8 cellular contexts compared by ENCODE assay signal in genomic region chr4:25861422-25861926, GRCh38. TPM values are rescaled to one million over a fixed set of nuclear protein-coding genes. Genes with fewer than 3 reads are reported as not detected.
DNase-seq lines count a peak whose midpoint lies in the region; ATAC-seq and TF ChIP-seq lines count a peak whose summit lies in the region.

No MANE protein-coding gene starts in this region.

- H3K27me3 ChIP-seq in suprapubic skin (no peaks in the 10 kb centered on the region), aorta (ENCODE audit: control insufficient read depth in 1 of 2, insufficient read depth in 2 of 2, low read length in 1 of 2) (peaks cover 0 to 2% of the 10 kb centered on the region in 2 donors)

- no peaks in the 10 kb centered on the region for H3K9me3 Mint-ChIP-seq in activated CD8-positive, alpha-beta memory T cell treated with anti-CD3 and anti-CD28 coated beads, Interleukin-2, amount 10 ng/mL, durations not matched to agents 7 days and 5 days (ENCODE audit: low read depth)
- no peaks in the 10 kb centered on the region for H3K9me3 Mint-ChIP-seq in activated CD8-positive, alpha-beta T cell treated with anti-CD3 and anti-CD28 coated beads for 36 hours

- no peak for TF ChIP-seq POLR2A in suprapubic skin (IDR thresholded peaks at IDR 0.05)

- no peak for TF ChIP-seq CTCF in activated CD8-positive, alpha-beta T cell treated with anti-CD3 and anti-CD28 coated beads for 36 hours (IDR thresholded peaks at IDR 0.05)
- TF ChIP-seq CTCF in suprapubic skin (IDR thresholded peaks at IDR 0.05): no peak

- WGBS in suprapubic skin: 35% methylated on average over 4 of the region's 4 CpGs
- 42 to 55% methylated on average over 4 of the region's 4 CpGs for WGBS in aorta, 2 donors

- no peaks in the 10 kb centered on the region for H3K9me3 ChIP-seq in suprapubic skin
- H3K9me3 ChIP-seq in aorta (ENCODE audit: control insufficient read depth, low read length): no peaks in the 10 kb centered on the region

- TF ChIP-seq EP300 in suprapubic skin (IDR thresholded peaks at IDR 0.05): no peak

- H3K4me1 ChIP-seq in suprapubic skin (peaks cover 30% of the 10 kb centered on the region), aorta (ENCODE audit: control insufficient read depth in 1 of 2, insufficient read depth in 2 of 2, low read length in 2 of 2) (no peaks in the 10 kb centered on the region)

- peaks cover 46% of the 10 kb centered on the region for H3K4me1 Mint-ChIP-seq in activated CD8-positive, alpha-beta memory T cell treated with anti-CD3 and anti-CD28 coated beads, Interleukin-2, amount 10 ng/mL, durations not matched to agents 7 days and 5 days
- peaks cover 49% of the 10 kb centered on the region for H3K4me1 Mint-ChIP-seq in activated CD8-positive, alpha-beta T cell treated with anti-CD3 and anti-CD28 coated beads for 36 hours (ENCODE audit: low read depth)

- H3K4me3 ChIP-seq in iPS-11a (ENCODE audit: low read depth, low read length): peak overlapping the region; percentile 62
- H3K4me3 ChIP-seq in suprapubic skin: peak overlapping the region; percentile 87
- no peak overlapping the region for H3K4me3 ChIP-seq in aorta (ENCODE audit: low read length in 2 of 2)

- ATAC-seq in activated CD8-positive, alpha-beta memory T cell treated with anti-CD3 and anti-CD28 coated beads, Interleukin-2, amount 10 ng/mL, durations not matched to agents 7 days and 5 days: no peak
- no peak for ATAC-seq in activated CD8-positive, alpha-beta T cell treated with anti-CD3 and anti-CD28 coated beads for 36 hours
- ATAC-seq in GM21381 (IDR thresholded peaks at IDR 0.05; ENCODE audit: unreplicated experiment) (no peak), aorta (ENCODE audit: low FRiP score) (no peak)

- peak overlapping the region; percentile 100 for H3K27ac Mint-ChIP-seq in activated CD8-positive, alpha-beta memory T cell treated with anti-CD3 and anti-CD28 coated beads, Interleukin-2, amount 10 ng/mL, durations not matched to agents 7 days and 5 days
- peak overlapping the region; percentile 98 for H3K27ac Mint-ChIP-seq in activated CD8-positive, alpha-beta T cell treated with anti-CD3 and anti-CD28 coated beads for 36 hours

- H3K36me3 ChIP-seq in suprapubic skin (no peaks in the 10 kb centered on the region), aorta (ENCODE audit: control insufficient read depth in 1 of 2, insufficient read depth in 2 of 2, low read length in 1 of 2) (no peaks in the 10 kb centered on the region)

- POLR2A ChIA-PET in activated CD8-positive, alpha-beta T cell treated with anti-CD3 and anti-CD28 coated beads for 36 hours (lab: Charles Lee): interaction anchor here (0.6 to 1.6 kb wide), 3 partner anchors 12 to 151 kb away, joined by 3 to 7 read pairs (median 3); partner anchors contain the start of gene SMIM20

- DNase-seq in activated CD8-positive, alpha-beta memory T cell treated with anti-CD3 and anti-CD28 coated beads, Interleukin-2, amount 10 ng/mL, durations not matched to agents 7 days and 5 days: no peak
- no peak for DNase-seq in activated CD8-positive, alpha-beta memory T cell treated with anti-CD3 and anti-CD28 coated beads, Interleukin-2, amount 50 U/mL, for 48 hours
- DNase-seq in activated CD8-positive, alpha-beta T cell treated with anti-CD3 and anti-CD28 coated beads for 36 hours: no peak
- DNase-seq in suprapubic skin (ENCODE audit: low spot score in 2 of 2): no peak
- no peak for DNase-seq in stimulated activated CD4-positive, alpha-beta T cell treated with anti-CD3 and anti-CD28 coated beads, Interleukin-4, amount 100 ng/mL, for 24 hours
- DNase-seq in aorta: no peak

- CTCF ChIA-PET in activated CD8-positive, alpha-beta memory T cell treated with anti-CD3 and anti-CD28 coated beads, Interleukin-2, amount 10 ng/mL, durations not matched to agents 7 days and 5 days (lab: Charles Lee): interaction anchor here (1.1 to 1.6 kb wide), 3 partner anchors 19 to 126 kb away, joined by 4 read pairs; partner anchors contain the start of gene SMIM20
- CTCF ChIA-PET in activated CD8-positive, alpha-beta T cell treated with anti-CD3 and anti-CD28 coated beads for 36 hours (lab: Charles Lee): interaction anchor here (0.7 to 1.3 kb wide), 3 partner anchors 23 to 549 kb away, joined by 3 to 4 read pairs (median 3); partner anchors contain the start of gene ZCCHC4

- H3K4me3 Mint-ChIP-seq in activated CD8-positive, alpha-beta memory T cell treated with anti-CD3 and anti-CD28 coated beads, Interleukin-2, amount 10 ng/mL, durations not matched to agents 7 days and 5 days: peak overlapping the region; percentile 98
- peak overlapping the region; percentile 99 for H3K4me3 Mint-ChIP-seq in activated CD8-positive, alpha-beta T cell treated with anti-CD3 and anti-CD28 coated beads for 36 hours

- peaks cover 20% of the 10 kb centered on the region for H3K36me3 Mint-ChIP-seq in activated CD8-positive, alpha-beta memory T cell treated with anti-CD3 and anti-CD28 coated beads, Interleukin-2, amount 10 ng/mL, durations not matched to agents 7 days and 5 days
- peaks cover 18% of the 10 kb centered on the region for H3K36me3 Mint-ChIP-seq in activated CD8-positive, alpha-beta T cell treated with anti-CD3 and anti-CD28 coated beads for 36 hours (ENCODE audit: low read depth)

- intact Hi-C loops in activated CD8-positive, alpha-beta T cell treated with anti-CD3 and anti-CD28 coated beads for 36 hours (cut with micrococcal nuclease): loop anchor here (5.0 kb wide), 1 partner anchor 51 kb away; the partner anchor contains the start of gene SMIM20
- intact Hi-C loops in aorta (cut with DNase I): no loop called here

- H3K27ac ChIP-seq in suprapubic skin: no peak overlapping the region
- no peak overlapping the region for H3K27ac ChIP-seq in aorta (ENCODE audit: low read depth in 1 of 2, low read length in 2 of 2)

- no peaks in the 10 kb centered on the region for H3K27me3 Mint-ChIP-seq in activated CD8-positive, alpha-beta memory T cell treated with anti-CD3 and anti-CD28 coated beads, Interleukin-2, amount 10 ng/mL, durations not matched to agents 7 days and 5 days
- H3K27me3 Mint-ChIP-seq in activated CD8-positive, alpha-beta T cell treated with anti-CD3 and anti-CD28 coated beads for 36 hours: no peaks in the 10 kb centered on the region

RNA-seq across cellular contexts. Expression of gene SEL1L3, which starts 1.3 kb away (rescaled TPM):
- total RNA-seq in activated CD8-positive, alpha-beta memory T cell treated with anti-CD3 and anti-CD28 coated beads, Interleukin-2, amount 10 ng/mL, durations not matched to agents 7 days and 5 days: 10 to 100 TPM; 66.3 to 82.8 TPM
- total RNA-seq in activated CD8-positive, alpha-beta T cell treated with anti-CD3 and anti-CD28 coated beads for 36 hours: 10 to 100 TPM; 34.8 to 36.9 TPM
- total RNA-seq in suprapubic skin (10 to 100 TPM in 2 of 4 donors, 1 to 10 TPM in 2; 5.5 to 16.0 (median 12.3) TPM), aorta (10 to 100 TPM; 13.6 to 25.3 TPM)
- 1 to 10 TPM; 1.9 to 8.3 TPM for polyA plus RNA-seq in aorta

RNA-seq across cellular contexts. Expression of gene SMIM20, which starts 52.5 kb away (rescaled TPM):
- total RNA-seq in activated CD8-positive, alpha-beta memory T cell treated with anti-CD3 and anti-CD28 coated beads, Interleukin-2, amount 10 ng/mL, durations not matched to agents 7 days and 5 days: 1 to 10 TPM; 9.6 to 9.9 TPM
- 10 to 100 TPM; 21.3 to 26.9 TPM for total RNA-seq in activated CD8-positive, alpha-beta T cell treated with anti-CD3 and anti-CD28 coated beads for 36 hours
- total RNA-seq in suprapubic skin (10 to 100 TPM; 12.2 to 17.1 (median 15.1) TPM), aorta (10 to 100 TPM; 18.1 to 24.8 TPM)
- polyA plus RNA-seq in aorta: 10 to 100 TPM; 51.8 to 68.0 TPM

Comparison
In these comparisons a context has a peak if more than half of its experiments do, and no peak if none do; other contexts are left out.
1. H3K4me3 ChIP-seq: peak in iPS-11a (single experiment) and suprapubic skin (single experiment); none in aorta (0 of 2).